ENCODE assay signal across 20 cellular contexts in the genomic region with DNA sequence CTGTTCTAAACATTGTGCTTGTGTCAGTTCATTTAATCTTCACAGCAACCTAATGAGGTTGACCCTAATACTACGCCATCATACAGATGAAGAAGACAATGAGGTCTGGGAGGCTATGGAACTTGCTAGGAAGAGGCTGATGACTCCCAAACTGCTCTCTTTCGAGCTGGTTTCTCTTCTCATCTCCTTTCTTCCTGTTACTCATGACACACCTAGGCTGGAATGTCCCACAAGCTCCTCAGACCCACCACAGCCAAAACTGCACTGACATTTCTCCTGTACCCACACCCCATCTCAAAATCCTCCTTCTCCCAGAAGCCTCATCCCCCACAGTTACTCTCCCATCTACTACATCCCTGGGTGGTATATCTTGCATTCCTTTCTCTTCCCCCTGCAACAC.
"Had no signal": no experiment of that assay in that cellular context is flagged by ENCODE, and none has a peak within 500 bp of the region (broad histone marks: within the 10 kb centered on the region; RNA-seq: fewer than 3 reads in every experiment).

No MANE protein-coding gene starts in this region.

- H3K27me3 ChIP-seq: transverse colon had no signal

- H3K4me1 Mint-ChIP-seq: endodermal cell, naive B cell had no signal

- H3K9me3 Mint-ChIP-seq: naive B cell, nephron had no signal

- H3K4me3 ChIP-seq: coronary artery, lung, pancreas, stomach, thoracic aorta, transverse colon had no signal

- H3K4me3 Mint-ChIP-seq: endodermal cell, naive B cell, nephron had no signal

- H3K36me3 Mint-ChIP-seq: naive B cell had no signal

- H3K4me1 ChIP-seq: pancreas, stomach, transverse colon had no signal

- H3K9me3 ChIP-seq: pancreas, stomach, thoracic aorta, transverse colon had no signal

- DNase-seq: effector CD4-positive, alpha-beta T cell; endodermal cell; kidney; left colon; left ventricle myocardium superior; mesendoderm; naive B cell; occipital lobe; pancreas; right cardiac atrium; stimulated activated CD4-positive, alpha-beta T cell treated with anti-CD3 and anti-CD28 coated beads, Interleukin-4, amount 100 ng/mL, for 4 hours; stimulated activated naive CD4-positive, alpha-beta T cell; stomach; substantia nigra; transverse colon had no signal

- H3K36me3 ChIP-seq: pancreas, stomach, thoracic aorta, transverse colon had no signal

- H3K27ac Mint-ChIP-seq: endodermal cell, naive B cell, progenitor cell of endocrine pancreas had no signal

- ATAC-seq: left colon, left ventricle myocardium superior, pancreas, right cardiac atrium had no signal

- H3K27ac ChIP-seq: coronary artery, pancreas, stomach, thoracic aorta, transverse colon had no signal
